Comparison of ENCODE assay signal across 26 cellular contexts in genomic region chr1:16094453-16095158, GRCh38. TPM values are rescaled to one million over a fixed set of nuclear protein-coding genes. Genes with fewer than 3 reads are reported as not detected.
DNase-seq lines count a peak whose midpoint lies in the region; ATAC-seq, FAIRE-seq and TF ChIP-seq lines count a peak whose summit lies in the region.
"Had no signal": no experiment of that assay in that cellular context is flagged by ENCODE, and none has a peak within 500 bp of the region (broad histone marks: within the 10 kb centered on the region; RNA-seq: fewer than 3 reads in every experiment).

No MANE protein-coding gene starts in this region.

- DNase-seq in activated CD8-positive, alpha-beta T cell treated with anti-CD3 and anti-CD28 coated beads, Interleukin-2, amount 10 ng/mL, durations not matched to agents 7 days and 5 days: no peak
- DNase-seq in activated CD8-positive, alpha-beta T cell treated with anti-CD3 and anti-CD28 coated beads for 36 hours: no peak
- no peak for DNase-seq in HTR-8/SVneo (ENCODE audit: insufficient read length, low spot score)
- DNase-seq in islet precursor cell: peak; percentile 41
- peak in 1 of 2 donors; percentile 10 for DNase-seq in trophoblast cell
- DNase-seq in stomach: no peak
- DNase-seq in COLO829 (ENCODE audit: low spot score): no peak
- DNase-seq in activated effector memory CD4-positive, alpha-beta T cell treated with anti-CD3 and anti-CD28 coated beads, Interleukin-2, amount 50 U/mL, for 16 hours: no peak
- DNase-seq: 8988T; AML-193; C1 segment of cervical spinal cord; CD8-positive, alpha-beta memory T cell; EL; GF-D8; MV-4-11; NCI-H1105 treated with DMSO at 0.1 percent for 48 hours; NCI-H2029 treated with DMSO at 0.1 percent for 48 hours; NCI-H2171; NCI-H524 treated with DMSO at 0.1 percent for 48 hours; NCI-H82 had no signal

- peaks cover 3% of the 10 kb centered on the region for H3K9me3 ChIP-seq in trophoblast cell (ENCODE audit: insufficient read depth, low read depth, low read length)
- no peaks in the 10 kb centered on the region for H3K9me3 ChIP-seq in stomach
- H3K9me3 ChIP-seq: Peyer's patch had no signal

- peak overlapping the region; percentile 43 for H3K27ac Mint-ChIP-seq in activated CD8-positive, alpha-beta T cell treated with anti-CD3 and anti-CD28 coated beads, Interleukin-2, amount 10 ng/mL, durations not matched to agents 7 days and 5 days
- no peak overlapping the region for H3K27ac Mint-ChIP-seq in activated CD8-positive, alpha-beta T cell treated with anti-CD3 and anti-CD28 coated beads for 36 hours
- H3K27ac Mint-ChIP-seq: IgD-negative memory B cell had no signal

- H3K4me1 ChIP-seq in trophoblast cell (ENCODE audit: control insufficient read depth in 1 of 2, insufficient read depth in 2 of 2, low read length in 2 of 2) (peaks cover 0 to 6% of the 10 kb centered on the region in 2 experiments), stomach (no peaks in the 10 kb centered on the region)
- H3K4me1 ChIP-seq: Peyer's patch had no signal

- H3K9me3 Mint-ChIP-seq in activated CD8-positive, alpha-beta T cell treated with anti-CD3 and anti-CD28 coated beads, Interleukin-2, amount 10 ng/mL, durations not matched to agents 7 days and 5 days (ENCODE audit: insufficient read depth): no peaks in the 10 kb centered on the region
- no peaks in the 10 kb centered on the region for H3K9me3 Mint-ChIP-seq in activated CD8-positive, alpha-beta T cell treated with anti-CD3 and anti-CD28 coated beads for 36 hours
- H3K9me3 Mint-ChIP-seq: CD8-positive, alpha-beta memory T cell had no signal

- no peak overlapping the region for H4K12ac ChIP-seq in trophoblast cell (ENCODE audit: low read depth, low read length)

- no peak overlapping the region for H2BK5ac ChIP-seq in trophoblast cell (ENCODE audit: low read depth, low read length, poor library complexity)

- H2AFZ ChIP-seq in trophoblast cell (ENCODE audit: insufficient read depth, low read length, poor library complexity): no peak overlapping the region

- H3K27me3 Mint-ChIP-seq in activated CD8-positive, alpha-beta T cell treated with anti-CD3 and anti-CD28 coated beads, Interleukin-2, amount 10 ng/mL, durations not matched to agents 7 days and 5 days (ENCODE audit: low read depth): peaks cover 9% of the 10 kb centered on the region
- peaks cover 4% of the 10 kb centered on the region for H3K27me3 Mint-ChIP-seq in activated CD8-positive, alpha-beta T cell treated with anti-CD3 and anti-CD28 coated beads for 36 hours

- H3K23ac ChIP-seq in trophoblast cell (ENCODE audit: low read length): no peak overlapping the region

- H3K27ac ChIP-seq in trophoblast cell (ENCODE audit: low read depth, low read length) (no peak overlapping the region), stomach (no peak overlapping the region)
- H3K27ac ChIP-seq: Peyer's patch had no signal

- CTCF ChIA-PET in activated CD8-positive, alpha-beta T cell treated with anti-CD3 and anti-CD28 coated beads, Interleukin-2, amount 10 ng/mL, durations not matched to agents 7 days and 5 days (lab: Charles Lee): interaction anchor here (1.2 kb wide), 1 partner anchor 12 kb away, joined by 6 read pairs; no protein-coding TSS in a partner anchor
- CTCF ChIA-PET in activated CD8-positive, alpha-beta T cell treated with anti-CD3 and anti-CD28 coated beads for 36 hours (lab: Charles Lee): interaction anchor here (1.4 kb wide), 1 partner anchor 12 kb away, joined by 4 read pairs; no protein-coding TSS in a partner anchor

- ATAC-seq in activated CD8-positive, alpha-beta T cell treated with anti-CD3 and anti-CD28 coated beads, Interleukin-2, amount 10 ng/mL, durations not matched to agents 7 days and 5 days: no peak
- no peak for ATAC-seq in activated CD8-positive, alpha-beta T cell treated with anti-CD3 and anti-CD28 coated beads for 36 hours

- peaks cover 2% of the 10 kb centered on the region for H3K79me2 ChIP-seq in trophoblast cell (ENCODE audit: control insufficient read depth, insufficient read depth, low read length, poor library complexity)

- H3K18ac ChIP-seq in trophoblast cell (ENCODE audit: low read length): no peak overlapping the region

- no peaks in the 10 kb centered on the region for H3K79me1 ChIP-seq in trophoblast cell (ENCODE audit: low read length)

- no peak for TF ChIP-seq EP300 in stomach (IDR thresholded peaks at IDR 0.05)

- peak overlapping the region; percentile 84 for H2AK5ac ChIP-seq in trophoblast cell (ENCODE audit: low read length)

- POLR2A ChIA-PET in activated CD8-positive, alpha-beta T cell treated with anti-CD3 and anti-CD28 coated beads, Interleukin-2, amount 10 ng/mL, durations not matched to agents 7 days and 5 days (lab: Charles Lee): no interaction called here
- POLR2A ChIA-PET in activated CD8-positive, alpha-beta T cell treated with anti-CD3 and anti-CD28 coated beads for 36 hours (lab: Charles Lee): no interaction called here

- no peak overlapping the region for H3K4me3 Mint-ChIP-seq in activated CD8-positive, alpha-beta T cell treated with anti-CD3 and anti-CD28 coated beads, Interleukin-2, amount 10 ng/mL, durations not matched to agents 7 days and 5 days
- H3K4me3 Mint-ChIP-seq in activated CD8-positive, alpha-beta T cell treated with anti-CD3 and anti-CD28 coated beads for 36 hours: no peak overlapping the region
- H3K4me3 Mint-ChIP-seq: CD8-positive, alpha-beta memory T cell; IgD-negative memory B cell had no signal

- no peak overlapping the region for H3K4ac ChIP-seq in trophoblast cell (ENCODE audit: low read depth, low read length)

- intact Hi-C loops in activated CD8-positive, alpha-beta T cell treated with anti-CD3 and anti-CD28 coated beads for 36 hours (cut with micrococcal nuclease): no loop called here
- intact Hi-C loops in stomach (cut with DNase I; ENCODE audit: low total_unique reads): no loop called here

- H3K36me3 ChIP-seq in trophoblast cell (ENCODE audit: control insufficient read depth in 1 of 2, insufficient read depth in 2 of 2, low read length in 2 of 2): no peaks in the 10 kb centered on the region
- no peaks in the 10 kb centered on the region for H3K36me3 ChIP-seq in stomach
- H3K36me3 ChIP-seq: Peyer's patch had no signal

- no peaks in the 10 kb centered on the region for H3K27me3 ChIP-seq in trophoblast cell (ENCODE audit: insufficient read depth, low read length)
- H3K27me3 ChIP-seq in stomach: peaks cover 0 to 9% (median 0%) of the 10 kb centered on the region in 3 donors
- H3K27me3 ChIP-seq: Peyer's patch had no signal

- H2BK12ac ChIP-seq in trophoblast cell (ENCODE audit: low read length): no peak overlapping the region

- H2BK120ac ChIP-seq in trophoblast cell (ENCODE audit: insufficient read depth, low read length, poor library complexity): no peak overlapping the region

- no peak overlapping the region for H3K4me2 ChIP-seq in trophoblast cell (ENCODE audit: low read length)

- no peaks in the 10 kb centered on the region for H3K36me3 Mint-ChIP-seq in activated CD8-positive, alpha-beta T cell treated with anti-CD3 and anti-CD28 coated beads, Interleukin-2, amount 10 ng/mL, durations not matched to agents 7 days and 5 days (ENCODE audit: low read depth)
- no peaks in the 10 kb centered on the region for H3K36me3 Mint-ChIP-seq in activated CD8-positive, alpha-beta T cell treated with anti-CD3 and anti-CD28 coated beads for 36 hours (ENCODE audit: low read depth)
- H3K36me3 Mint-ChIP-seq: CD8-positive, alpha-beta memory T cell had no signal

- H3K4me3 ChIP-seq in trophoblast cell (ENCODE audit: low read depth, low read length) (peak overlapping the region; percentile 5), stomach (no peak overlapping the region)
- H3K4me3 ChIP-seq: Peyer's patch had no signal

- no peak for TF ChIP-seq CTCF in activated CD8-positive, alpha-beta T cell treated with anti-CD3 and anti-CD28 coated beads for 36 hours (IDR thresholded peaks at IDR 0.05)
- TF ChIP-seq CTCF in stomach (IDR thresholded peaks at IDR 0.05): no peak

- no peak overlapping the region for H4K91ac ChIP-seq in trophoblast cell (ENCODE audit: low read depth, low read length)

- peak; percentile 94 for FAIRE-seq in HTR-8/SVneo (lab: Jason Lieb, UNC)
- FAIRE-seq: D721Med had no signal

- TF ChIP-seq POLR2A in stomach (IDR thresholded peaks at IDR 0.05): no peak

- no peak overlapping the region for H3K9ac ChIP-seq in trophoblast cell (ENCODE audit: low read length)

- no peak overlapping the region for H4K8ac ChIP-seq in trophoblast cell (ENCODE audit: low read depth, low read length)

- no CpG with 5 or more reads among the region's 21 CpGs for WGBS in trophoblast cell (ENCODE audit: extremely low coverage, insufficient coverage, insufficient read length)
- 87 to 94% (median 92%) methylated on average over 20 to 21 of the region's 21 CpGs for WGBS in stomach, 5 donors

- H3K4me1 Mint-ChIP-seq in activated CD8-positive, alpha-beta T cell treated with anti-CD3 and anti-CD28 coated beads, Interleukin-2, amount 10 ng/mL, durations not matched to agents 7 days and 5 days (ENCODE audit: low read depth): no peaks in the 10 kb centered on the region
- no peaks in the 10 kb centered on the region for H3K4me1 Mint-ChIP-seq in activated CD8-positive, alpha-beta T cell treated with anti-CD3 and anti-CD28 coated beads for 36 hours (ENCODE audit: low read depth)
- H3K4me1 Mint-ChIP-seq: CD8-positive, alpha-beta memory T cell had no signal

- H3K14ac ChIP-seq in trophoblast cell (ENCODE audit: low read length): no peak overlapping the region

RNA-seq across cellular contexts. Expression of gene FAM131C, which starts 21.2 kb away (rescaled TPM):
- 1 to 10 TPM; 6.0 to 6.1 TPM for total RNA-seq in activated CD8-positive, alpha-beta T cell treated with anti-CD3 and anti-CD28 coated beads, Interleukin-2, amount 10 ng/mL, durations not matched to agents 7 days and 5 days
- total RNA-seq in activated CD8-positive, alpha-beta T cell treated with anti-CD3 and anti-CD28 coated beads for 36 hours: under 1 TPM; 0.70 to 0.87 TPM
- polyA plus RNA-seq in trophoblast cell (2013): 0.04 TPM in 2 replicates
- not detected for total RNA-seq in stomach
- polyA plus RNA-seq in stomach: under 1 TPM in 2 of 3 donors, not detected in 1; 0.35 to 0.37 TPM
- total RNA-seq: OCI-LY7 had no signal
- polyA plus RNA-seq: CD8-positive, alpha-beta memory T cell; IgD-negative memory B cell had no signal

RNA-seq across cellular contexts. Expression of gene CLCNKB, which starts 51.0 kb away (rescaled TPM):
- total RNA-seq in activated CD8-positive, alpha-beta T cell treated with anti-CD3 and anti-CD28 coated beads, Interleukin-2, amount 10 ng/mL, durations not matched to agents 7 days and 5 days: not detected
- total RNA-seq in activated CD8-positive, alpha-beta T cell treated with anti-CD3 and anti-CD28 coated beads for 36 hours: not detected
- polyA plus RNA-seq in trophoblast cell (2013): 0.17 and 0.18 TPM in 2 replicates
- total RNA-seq in stomach: under 1 TPM in 1 of 5 donors, not detected in 4; 0.92 TPM
- under 1 TPM; 0.19 to 0.60 (median 0.31) TPM for polyA plus RNA-seq in stomach
- total RNA-seq: CD8-positive, alpha-beta memory T cell; H4; HT1080; OCI-LY7; Peyer's patch had no signal
- polyA plus RNA-seq: CD8-positive, alpha-beta memory T cell; IgD-negative memory B cell had no signal
